Comparison of ENCODE assay signal across 1 cellular context in genomic region chr12:67269632-67270578, GRCh38.
A peak's percentile ranks its signal among the peaks of the same experiment; 100 is the strongest.
TF ChIP-seq lines count a peak whose summit lies in the region.

No MANE protein-coding gene starts in this region.

TF ChIP-seq in K562, 482 proteins besides CTCF, POLR2A, EP300 and RAD21 (continued from another document and continues in another):
- TF ChIP-seq POLR2B (IDR thresholded peaks at IDR 0.05; ENCODE audit: low read depth, partially characterized antibody) (no peak), ZNF239 (CRISPR knock-in tag; IDR thresholded peaks at IDR 0.05) (no peak), E2F6 (IDR thresholded peaks at IDR 0.05; ENCODE audit: borderline replicate concordance in 1 of 2, extremely low read depth in 1 of 2, insufficient read depth in 1 of 2, insufficient read length in 1 of 2, low read depth in 1 of 2, low read length in 1 of 2, poor library complexity in 1 of 2, severe bottlenecking in 1 of 2) (peak; percentile 26 to 32), NFIC (IDR thresholded peaks at IDR 0.05) (no peak), CHD7 (IDR thresholded peaks at IDR 0.05; ENCODE audit: low read depth, low read length) (no peak), PCBP1 (IDR thresholded peaks at IDR 0.05; ENCODE audit: low read depth, low read length, poor library complexity, severe bottlenecking) (peak; percentile 89), ZNF282 (CRISPR knock-in tag; IDR thresholded peaks at IDR 0.05) (0 out of 2 replicates have a peak, but pooled peaks have one; percentile 33), RBBP5 (IDR thresholded peaks at IDR 0.05; ENCODE audit: borderline replicate concordance, insufficient read depth, low read length, poor library complexity, severe bottlenecking) (peak; percentile 75), ZFX (CRISPR knock-in tag; IDR thresholded peaks at IDR 0.05) (peak; percentile 84), E2F1 (CRISPR knock-in tag; IDR thresholded peaks at IDR 0.05) (0 out of 2 replicates have a peak, but pooled peaks have one; percentile 6), ZBTB5 (IDR thresholded peaks at IDR 0.05) (no peak), SIN3A (IDR thresholded peaks at IDR 0.05; ENCODE audit: borderline replicate concordance in 2 of 2, control insufficient read depth in 1 of 2, low read depth in 2 of 2, low read length in 2 of 2) (peak in 1 of 2 experiments; percentile 28; a peak in 2 of 4 replicates), NFRKB (IDR thresholded peaks at IDR 0.05; ENCODE audit: low read depth) (0 out of 2 replicates have a peak, but pooled peaks have one; percentile 45), HDAC1 (IDR thresholded peaks at IDR 0.05) (peak in 1 of 2 experiments; percentile 37; a peak in 1 of 4 replicates), RBM25 (IDR thresholded peaks at IDR 0.05; ENCODE audit: low read depth, low read length, severe bottlenecking) (no peak), ZZZ3 (IDR thresholded peaks at IDR 0.05) (peak; percentile 52; the same call in 1 of the 2 replicates), BCOR (IDR thresholded peaks at IDR 0.05) (no peak), BRD4 (IDR thresholded peaks at IDR 0.05) (peak; percentile 34; the same call in 1 of the 2 replicates), RCOR1 (IDR thresholded peaks at IDR 0.05; ENCODE audit: borderline replicate concordance in 1 of 2, low read depth in 2 of 2, low read length in 2 of 2) (no peak), PHF8 (IDR thresholded peaks at IDR 0.05; ENCODE audit: borderline replicate concordance, low read length) (peak; percentile 49; the same call in 1 of the 2 replicates), NELFE (IDR thresholded peaks at IDR 0.05; ENCODE audit: insufficient read depth, insufficient read length) (no peak), ZNF830 (CRISPR knock-in tag; IDR thresholded peaks at IDR 0.05) (no peak), NR3C1 (CRISPR knock-in tag; IDR thresholded peaks at IDR 0.05) (0 out of 2 replicates have a peak, but pooled peaks have one; percentile 46), MITF (IDR thresholded peaks at IDR 0.05) (no peak), IFI16 (CRISPR knock-in tag; IDR thresholded peaks at IDR 0.05) (no peak), NBN (IDR thresholded peaks at IDR 0.05; ENCODE audit: low read depth) (no peak), ARNT (IDR thresholded peaks at IDR 0.05) (no peak), E2F8 (IDR thresholded peaks at IDR 0.05; ENCODE audit: low read depth, partially characterized antibody) (peak; percentile 84), ADNP (tag; IDR thresholded peaks at IDR 0.05) (no peak), MYBL2 (IDR thresholded peaks at IDR 0.05; ENCODE audit: low read depth) (no peak), MYBL2 (CRISPR knock-in tag; IDR thresholded peaks at IDR 0.05; ENCODE audit: borderline replicate concordance) (0 out of 2 replicates have a peak, but pooled peaks have one; percentile 30), HNRNPL (IDR thresholded peaks at IDR 0.05; ENCODE audit: low read depth, low read length) (no peak), FOXM1 (IDR thresholded peaks at IDR 0.05; ENCODE audit: low read depth) (no peak), FOXM1 (CRISPR knock-in tag; IDR thresholded peaks at IDR 0.05; ENCODE audit: low read depth) (0 out of 2 replicates have a peak, but pooled peaks have one; percentile 57), TARDBP (IDR thresholded peaks at IDR 0.05) (no peak; the same call in 1 of the 2 replicates), YY1 (IDR thresholded peaks at IDR 0.05; ENCODE audit: borderline replicate concordance in 1 of 3, control insufficient read depth in 1 of 3, extremely low read depth in 1 of 3, insufficient read depth in 3 of 3, insufficient read length in 1 of 3, insufficient replicate concordance in 2 of 3, low read depth in 1 of 3, low read length in 2 of 3) (peak in 2 of 3 experiments; percentile 25 to 29)
